8 cellular contexts compared by ENCODE assay signal in genomic region chr3:87167634-87168456, GRCh38. TPM values are rescaled to one million over a fixed set of nuclear protein-coding genes. Genes with fewer than 3 reads are reported as not detected.
DNase-seq lines count a peak whose midpoint lies in the region; ATAC-seq and TF ChIP-seq lines count a peak whose summit lies in the region.

No MANE protein-coding gene starts in this region.

- H3K27ac Mint-ChIP-seq in central memory CD8-positive, alpha-beta T cell (ENCODE audit: low read depth): no peak overlapping the region

- TF ChIP-seq CTCF in lower lobe of right lung (IDR thresholded peaks at IDR 0.05) (peak; percentile 64), tibial artery (IDR thresholded peaks at IDR 0.05) (peak; percentile 59 to 66)

- DNase-seq in activated naive CD4-positive, alpha-beta T cell treated with Interleukin-2 at 50 U/mL for 16 hours: peak; percentile 9
- DNase-seq in activated naive CD4-positive, alpha-beta T cell treated with anti-CD3 and anti-CD28 coated beads, Interleukin-2, amount 50 U/mL, for 16 hours: no peak
- DNase-seq in HT-29 (ENCODE audit: low spot score): peak; percentile 35
- peak; percentile 58 for DNase-seq in RPMI7951 (ENCODE audit: low read depth)
- no peak for DNase-seq in central memory CD8-positive, alpha-beta T cell (ENCODE audit: low spot score in 2 of 2)
- no peak for DNase-seq in lower lobe of right lung
- no peak for DNase-seq in tibial artery

- no peaks in the 10 kb centered on the region for H3K36me3 ChIP-seq in lower lobe of right lung
- no peaks in the 10 kb centered on the region for H3K36me3 ChIP-seq in tibial artery

- H3K27ac ChIP-seq in lower lobe of right lung (no peak overlapping the region), tibial artery (no peak overlapping the region)

- H3K4me1 ChIP-seq in lower lobe of right lung (no peaks in the 10 kb centered on the region), tibial artery (peaks cover 0 to 5% (median 0%) of the 10 kb centered on the region in 4 donors)

- no peaks in the 10 kb centered on the region for H3K36me3 Mint-ChIP-seq in central memory CD8-positive, alpha-beta T cell (ENCODE audit: insufficient read depth)

- peak overlapping the region; percentile 45 for H3K4me3 ChIP-seq in lower lobe of right lung
- peak overlapping the region; percentile 25 to 27 for H3K4me3 ChIP-seq in tibial artery

- H3K9me3 ChIP-seq in lower lobe of right lung (no peaks in the 10 kb centered on the region), tibial artery (no peaks in the 10 kb centered on the region)

- intact Hi-C loops in lower lobe of right lung (cut with DNase I): loop anchor here (5.0 kb wide), 1 partner anchor 396 kb away; no protein-coding TSS in a partner anchor
- intact Hi-C loops in tibial artery (cut with DNase I; ENCODE audit: low total_unique reads): loop anchor here (5.0 to 10.0 kb wide), 2 partner anchors 83 to 396 kb away; no protein-coding TSS in a partner anchor

- ATAC-seq in GM21528 (IDR thresholded peaks at IDR 0.05; ENCODE audit: low FRiP score, unreplicated experiment) (peak; percentile 83), lower lobe of right lung (peak in 1 of 2 donors; percentile 66)
- ATAC-seq in central memory CD8-positive, alpha-beta T cell (replicated peaks; ENCODE audit: extremely low read depth, poor library complexity, severe bottlenecking): peak; percentile 36

- no peaks in the 10 kb centered on the region for H3K9me3 Mint-ChIP-seq in central memory CD8-positive, alpha-beta T cell

- H3K4me1 Mint-ChIP-seq in central memory CD8-positive, alpha-beta T cell: peaks cover 5% of the 10 kb centered on the region

- H3K27me3 ChIP-seq in lower lobe of right lung (ENCODE audit: low read depth) (peaks cover 4% of the 10 kb centered on the region), tibial artery (no peaks in the 10 kb centered on the region)

- H3K27me3 Mint-ChIP-seq in central memory CD8-positive, alpha-beta T cell: peaks cover 9% of the 10 kb centered on the region

- no peak overlapping the region for H3K4me3 Mint-ChIP-seq in central memory CD8-positive, alpha-beta T cell

RNA-seq across cellular contexts. Expression of gene CHMP2B, which starts 59.3 kb away (rescaled TPM):
- 5.9 and 9.2 TPM in 2 replicates for total RNA-seq in HT-29 (2014; rRNA removed; shearing (Covaris generic))
- total RNA-seq in RPMI7951 (2014; rRNA removed; shearing (Covaris generic)): 28.5 and 31.2 TPM in 2 replicates
- total RNA-seq in lower lobe of right lung: 41.4 TPM

Comparison
In these comparisons a context has a peak if more than half of its experiments do, and no peak if none do; other contexts are left out.
1. DNase-seq: peak in activated naive CD4-positive, alpha-beta T cell treated with Interleukin-2 at 50 U/mL for 16 hours (single experiment), HT-29 (single experiment) and RPMI7951 (single experiment); none in activated naive CD4-positive, alpha-beta T cell treated with anti-CD3 and anti-CD28 coated beads, Interleukin-2, amount 50 U/mL, for 16 hours (single experiment), central memory CD8-positive, alpha-beta T cell (0 of 2), lower lobe of right lung (single experiment) and tibial artery (0 of 2).